Comparison of ENCODE assay signal across 15 cellular contexts in genomic region chr14:50364792-50365191, GRCh38. TPM values are rescaled to one million over a fixed set of nuclear protein-coding genes. Genes with fewer than 3 reads are reported as not detected.
DNase-seq lines count a peak whose midpoint lies in the region; ATAC-seq and TF ChIP-seq lines count a peak whose summit lies in the region.
"Had no signal": no experiment of that assay in that cellular context is flagged by ENCODE, and none has a peak within 500 bp of the region (broad histone marks: within the 10 kb centered on the region; RNA-seq: fewer than 3 reads in every experiment).

No MANE protein-coding gene starts in this region.

- peak overlapping the region; percentile 35 for H3K27ac Mint-ChIP-seq in CD4-positive, alpha-beta T cell

- no peaks in the 10 kb centered on the region for H3K27me3 Mint-ChIP-seq in CD4-positive, alpha-beta T cell
- H3K27me3 Mint-ChIP-seq: activated naive CD4-positive, alpha-beta T cell treated with anti-CD3 and anti-CD28 coated beads, Interleukin-2, amount 10 ng/mL, durations not matched to agents 7 days and 5 days; brain had no signal

- peaks cover 15% of the 10 kb centered on the region for H3K36me3 Mint-ChIP-seq in CD4-positive, alpha-beta T cell (ENCODE audit: low read depth)
- H3K36me3 Mint-ChIP-seq: brain had no signal

- intact Hi-C loops in CD4-positive, alpha-beta T cell (cut with DNase I, micrococcal nuclease): loop anchor here in 1 of 2 experiments (5.0 kb wide), 1 partner anchor 33 kb away; the partner anchor contains the start of gene CDKL1
- intact Hi-C loops in mucosa of descending colon (cut with DNase I, micrococcal nuclease): no loop called here

- CTCF ChIA-PET in CD4-positive, alpha-beta T cell (lab: Charles Lee): interaction anchor here (1.5 kb wide), 1 partner anchor 29 kb away, joined by 3 read pairs; no protein-coding TSS in a partner anchor

- TF ChIP-seq CTCF in CD4-positive, alpha-beta T cell (IDR thresholded peaks at IDR 0.05): no peak
- TF ChIP-seq CTCF in epithelial cell of proximal tubule (conservative IDR thresholded peaks at IDR 0.05; ENCODE audit: low read depth, low read length): peak; percentile 12
- no peak for TF ChIP-seq CTCF in mucosa of descending colon (IDR thresholded peaks at IDR 0.05)

- ATAC-seq in CD4-positive, alpha-beta T cell (ENCODE audit: poor library complexity): no peak
- peak; percentile 83 for ATAC-seq in mucosa of descending colon
- ATAC-seq: K562 had no signal

- H3K4me3 Mint-ChIP-seq in CD4-positive, alpha-beta T cell: no peak overlapping the region
- H3K4me3 Mint-ChIP-seq: activated naive CD4-positive, alpha-beta T cell treated with anti-CD3 and anti-CD28 coated beads, Interleukin-2, amount 10 ng/mL, durations not matched to agents 7 days and 5 days; brain had no signal

- H3K9me3 ChIP-seq in CD4-positive, alpha-beta T cell (ENCODE audit: control insufficient read depth, low read length): no peaks in the 10 kb centered on the region
- H3K9me3 ChIP-seq in mucosa of descending colon: no peaks in the 10 kb centered on the region

- peaks cover 45% of the 10 kb centered on the region for H3K4me1 Mint-ChIP-seq in CD4-positive, alpha-beta T cell (ENCODE audit: low read depth)
- H3K4me1 Mint-ChIP-seq: brain had no signal

- no peaks in the 10 kb centered on the region for H3K27me3 ChIP-seq in CD4-positive, alpha-beta T cell (ENCODE audit: control insufficient read depth, insufficient read depth, low read length)
- H3K27me3 ChIP-seq: dorsolateral prefrontal cortex had no signal

- no peak overlapping the region for H3K4me3 ChIP-seq in epithelial cell of proximal tubule (ENCODE audit: low read depth, low read length)
- H3K4me3 ChIP-seq in mucosa of descending colon: no peak overlapping the region
- H3K4me3 ChIP-seq: dorsolateral prefrontal cortex, K562 had no signal

- H3K4me1 ChIP-seq in mucosa of descending colon (ENCODE audit: low read depth): peaks cover 19% of the 10 kb centered on the region

- peaks cover 2% of the 10 kb centered on the region for H3K9me3 Mint-ChIP-seq in CD4-positive, alpha-beta T cell
- H3K9me3 Mint-ChIP-seq: brain had no signal

- no peaks in the 10 kb centered on the region for H3K36me3 ChIP-seq in mucosa of descending colon (ENCODE audit: low read depth)

- no peak for DNase-seq in CD4-positive, alpha-beta T cell
- DNase-seq in M059J (ENCODE audit: low read depth) (peak; percentile 21), epithelial cell of proximal tubule (ENCODE audit: low read depth) (no peak), mucosa of descending colon (peak in 1 of 3 donors; percentile 73), NCI-H1930 (lab: John Stamatoyannopoulos, UW) (no peak), AG20443 (ENCODE audit: low spot score) (no peak), NCI-H510A (lab: John Stamatoyannopoulos, UW) (no peak)
- DNase-seq in activated CD4-positive, alpha-beta T cell treated with anti-CD3 and anti-CD28 coated beads for 1 hour: no peak
- DNase-seq: activated naive CD4-positive, alpha-beta T cell treated with anti-CD3 and anti-CD28 coated beads, Interleukin-2, amount 10 ng/mL, durations not matched to agents 7 days and 5 days; COR-L47; dorsolateral prefrontal cortex; NCI-H1092 treated with DMSO at 0.1 percent for 48 hours; NCI-H748 treated with DMSO at 0.1 percent for 48 hours had no signal

- no peak overlapping the region for H3K27ac ChIP-seq in CD4-positive, alpha-beta T cell (ENCODE audit: low read depth, low read length)

- POLR2A ChIA-PET in CD4-positive, alpha-beta T cell (lab: Charles Lee): no interaction called here

RNA-seq across cellular contexts. Expression of gene CDKL1, which starts 31.9 kb away (rescaled TPM):
- total RNA-seq in CD4-positive, alpha-beta T cell: 1 to 10 TPM; 2.4 to 2.8 TPM
- total RNA-seq in M059J (2014; rRNA removed; shearing (Covaris generic)): 1.7 and 3.7 TPM in 2 replicates
- total RNA-seq in epithelial cell of proximal tubule: 23.0 and 47.4 TPM in 2 replicates
- 10 to 100 TPM; 31.0 to 70.4 (median 53.5) TPM for total RNA-seq in mucosa of descending colon

RNA-seq across cellular contexts. Expression of gene DMAC2L, which starts 52.7 kb away (rescaled TPM):
- 10 to 100 TPM; 10.8 to 13.4 TPM for total RNA-seq in CD4-positive, alpha-beta T cell
- total RNA-seq in M059J (2014; rRNA removed; shearing (Covaris generic)): 5.5 and 16.8 TPM in 2 replicates
- total RNA-seq in epithelial cell of proximal tubule (5.4 and 9.5 TPM in 2 replicates), mucosa of descending colon (10 to 100 TPM; 18.9 to 27.6 (median 21.5) TPM)

RNA-seq across cellular contexts. Expression of gene L2HGDH, which starts 52.8 kb away (rescaled TPM):
- total RNA-seq in CD4-positive, alpha-beta T cell: 1 to 10 TPM; 1.7 to 3.1 TPM
- total RNA-seq in M059J (2014; rRNA removed; shearing (Covaris generic)): 4.3 and 9.9 TPM in 2 replicates
- total RNA-seq in epithelial cell of proximal tubule (4.0 and 6.1 TPM in 2 replicates), mucosa of descending colon (10 to 100 TPM in 1 of 3 donors, 1 to 10 TPM in 2; 7.2 to 11.2 (median 9.8) TPM)
